In genomic region chr5:17132444-17133083, GRCh38 we compare ENCODE assay signal across 8 cellular contexts.
A peak's percentile ranks its signal among the peaks of the same experiment; 100 is the strongest.
DNase-seq lines count a peak whose midpoint lies in the region; FAIRE-seq and TF ChIP-seq lines count a peak whose summit lies in the region.

No MANE protein-coding gene starts in this region.

- 43 to 52% (median 50%) methylated on average over 4 of the region's 4 CpGs for WGBS in spleen, 5 donors

- H3K9me3 ChIP-seq in spleen = no peaks in the 10 kb centered on the region

- intact Hi-C loops in spleen (cut with DNase I; ENCODE audit: low total_unique reads) = no loop called here

- TF ChIP-seq CTCF in AG09309 (IDR thresholded peaks at IDR 0.05; ENCODE audit: control insufficient read depth, insufficient read depth, low read depth, low read length, missing control alignments) (peak; percentile 55), fibroblast of pulmonary artery (IDR thresholded peaks at IDR 0.05; ENCODE audit: low read length, missing control alignments) (peak; percentile 63), spleen (IDR thresholded peaks at IDR 0.05 in 8 of 11, conservative IDR thresholded peaks at IDR 0.05 in 3 of 11) (peak in 10 of 11 experiments; percentile 27 to 69 (median 59))

- TF ChIP-seq POLR2A in spleen (IDR thresholded peaks at IDR 0.05) = no peak

- H3K36me3 ChIP-seq in spleen = no peaks in the 10 kb centered on the region

- no peak overlapping the region for H3K27ac ChIP-seq in spleen

- DNase-seq in AG09309 (ENCODE audit: low read depth) (no peak), GM18507 (ENCODE audit: extremely low spot score, insufficient read length, low read depth) (peak; percentile 12), HPDE6-E6E7 (ENCODE audit: extremely low spot score) (peak; percentile 20), RKO (ENCODE audit: low spot score) (peak; percentile 67), fibroblast of pulmonary artery (ENCODE audit: low read depth) (peak; percentile 67), spleen (no peak), anterior cingulate cortex (lab: John Stamatoyannopoulos, UW) (no peak)
- DNase-seq in activated naive CD4-positive, alpha-beta T cell treated with Interleukin-2 at 50 U/mL for 16 hours = no peak

- no peak for FAIRE-seq in GM18507 (lab: Jason Lieb, UNC)

- H3K4me1 ChIP-seq in spleen = peaks cover 3 to 32% (median 5%) of the 10 kb centered on the region in 6 donors

- peaks cover 0 to 13% (median 0%) of the 10 kb centered on the region in 7 donors for H3K27me3 ChIP-seq in spleen (replicated peaks in 1 of 7)

- H3K4me3 ChIP-seq in AG09309 (ENCODE audit: control insufficient read depth, low read depth, low read length) = no peak overlapping the region
- no peak overlapping the region for H3K4me3 ChIP-seq in fibroblast of pulmonary artery (replicated peaks; ENCODE audit: low read depth, low read length)
- no peak overlapping the region for H3K4me3 ChIP-seq in spleen

Comparison
In these comparisons a context has a peak if more than half of its experiments do, and no peak if none do; other contexts are left out.
1. DNase-seq: peak in GM18507 (single experiment), HPDE6-E6E7 (single experiment), RKO (single experiment) and fibroblast of pulmonary artery (single experiment); none in AG09309 (single experiment), spleen (single experiment), activated naive CD4-positive, alpha-beta T cell treated with Interleukin-2 at 50 U/mL for 16 hours (single experiment) and anterior cingulate cortex (0 of 58).
2. Peak in every context shown above with its lines, with median percentiles within 50 percentile points of each other: CTCF ChIP-seq.